Comparison of ENCODE assay signal across 13 cellular contexts in genomic region chr5:179165421-179166170, GRCh38.
"Had no signal": no experiment of that assay in that cellular context is flagged by ENCODE, and none has a peak within 500 bp of the region (broad histone marks: within the 10 kb centered on the region; RNA-seq: fewer than 3 reads in every experiment).

No MANE protein-coding gene starts in this region.

- H3K27me3 ChIP-seq: SJCRH30, upper lobe of left lung had no signal

- H3K4me1 ChIP-seq: prostate gland, SJCRH30 had no signal

- DNase-seq: activated CD4-positive, alpha-beta T cell treated with anti-CD3 and anti-CD28 coated beads, Interleukin-2, amount 50 U/mL, for 48 hours; activated CD4-positive, CD25-positive, alpha-beta regulatory T cell treated with anti-CD3 and anti-CD28 coated beads, Interleukin-2, amount 50 U/mL, for 72 hours; activated naive CD4-positive, alpha-beta T cell treated with anti-CD3 and anti-CD28 coated beads for 36 hours; esophagus squamous epithelium; foreskin fibroblast; midbrain; SJCRH30; stimulated activated CD4-positive, alpha-beta T cell treated with anti-CD3 and anti-CD28 coated beads, Interleukin-4, amount 100 ng/mL, for 1 hour; stimulated activated CD8-positive, alpha-beta memory T cell treated with anti-CD3 and anti-CD28 coated beads, Interleukin-4, amount 100 ng/mL, for 48 hours; SW 1271 had no signal

- H3K27ac ChIP-seq: esophagus squamous epithelium, neutrophil, prostate gland, SJCRH30, upper lobe of left lung had no signal

- H3K9me3 ChIP-seq: neutrophil, prostate gland, SJCRH30 had no signal

- H3K36me3 ChIP-seq: esophagus squamous epithelium, neutrophil, prostate gland, SJCRH30, upper lobe of left lung had no signal

- H3K4me3 ChIP-seq: esophagus squamous epithelium, prostate gland, SJCRH30, upper lobe of left lung had no signal
